Comparison of ENCODE assay signal across 1 cellular context in genomic region chr3:131795382-131796085, GRCh38.
A peak's percentile ranks its signal among the peaks of the same experiment; 100 is the strongest.
TF ChIP-seq lines count a peak whose summit lies in the region.

No MANE protein-coding gene starts in this region.

TF ChIP-seq in K562, 482 proteins besides CTCF, POLR2A, EP300 and RAD21 (continued from another document and continues in another):
- TF ChIP-seq KDM4B (IDR thresholded peaks at IDR 0.05; ENCODE audit: borderline replicate concordance in 2 of 2, low read depth in 1 of 2), result no peak
- TF ChIP-seq NR1H2 (CRISPR knock-in tag; IDR thresholded peaks at IDR 0.05), result no peak
- no peak for TF ChIP-seq ZKSCAN8 (CRISPR knock-in tag; IDR thresholded peaks at IDR 0.05)
- no peak for TF ChIP-seq ZNF586 (CRISPR knock-in tag; conservative IDR thresholded peaks at IDR 0.05)
- no peak for TF ChIP-seq ILK (tag; IDR thresholded peaks at IDR 0.05; ENCODE audit: borderline replicate concordance, low read depth)
- no peak for TF ChIP-seq ZBTB12 (CRISPR knock-in tag; IDR thresholded peaks at IDR 0.05)
- TF ChIP-seq ZNF311 (CRISPR knock-in tag; IDR thresholded peaks at IDR 0.05), result no peak
- TF ChIP-seq CC2D1A (IDR thresholded peaks at IDR 0.05), result peak; percentile 67; the same call in 1 of the 2 replicates
- no peak for TF ChIP-seq RFX7 (CRISPR knock-in tag; IDR thresholded peaks at IDR 0.05)
- TF ChIP-seq ZNF512 (tag; IDR thresholded peaks at IDR 0.05), result no peak
- TF ChIP-seq ZNF76 (CRISPR knock-in tag; IDR thresholded peaks at IDR 0.05; ENCODE audit: borderline replicate concordance), result no peak
- no peak for TF ChIP-seq ID3 (CRISPR knock-in tag; IDR thresholded peaks at IDR 0.05)
- no peak for TF ChIP-seq ID3 (tag; IDR thresholded peaks at IDR 0.05)
- TF ChIP-seq ZNF12 (CRISPR knock-in tag; IDR thresholded peaks at IDR 0.05), result no peak
- TF ChIP-seq MYBL2 (IDR thresholded peaks at IDR 0.05; ENCODE audit: low read depth), result no peak
- no peak for TF ChIP-seq MYBL2 (CRISPR knock-in tag; IDR thresholded peaks at IDR 0.05; ENCODE audit: borderline replicate concordance)
- TF ChIP-seq VEZF1 (CRISPR knock-in tag; IDR thresholded peaks at IDR 0.05), result peak; percentile 86
- TF ChIP-seq ARID1B (IDR thresholded peaks at IDR 0.05), result peak; percentile 85
- no peak for TF ChIP-seq ZBTB49 (CRISPR knock-in tag; IDR thresholded peaks at IDR 0.05; ENCODE audit: borderline replicate concordance)
- peak; percentile 81 for TF ChIP-seq C11orf30 (IDR thresholded peaks at IDR 0.05; ENCODE audit: low read depth)
- TF ChIP-seq RBM15 (IDR thresholded peaks at IDR 0.05; ENCODE audit: insufficient read depth, low read length), result no peak
- peak; percentile 58 for TF ChIP-seq NCOR1 (IDR thresholded peaks at IDR 0.05)
- TF ChIP-seq NRF1 (conservative IDR thresholded peaks at IDR 0.05 in 1 of 2, IDR thresholded peaks at IDR 0.05 in 1 of 2), result no peak
- TF ChIP-seq ZNF655 (CRISPR knock-in tag; IDR thresholded peaks at IDR 0.05), result no peak
- no peak for TF ChIP-seq NR3C1 (CRISPR knock-in tag; IDR thresholded peaks at IDR 0.05)
- TF ChIP-seq SRSF3 (IDR thresholded peaks at IDR 0.05; ENCODE audit: insufficient read depth, low read length), result no peak
- no peak for TF ChIP-seq ZNF146 (CRISPR knock-in tag; IDR thresholded peaks at IDR 0.05; ENCODE audit: unreplicated experiment)
- TF ChIP-seq ETS1 (conservative IDR thresholded peaks at IDR 0.05; ENCODE audit: control insufficient read depth, low read depth, low read length), result no peak
- TF ChIP-seq ESRRA (IDR thresholded peaks at IDR 0.05; ENCODE audit: borderline replicate concordance, low read depth), result peak; percentile 96; the same call in 1 of the 2 replicates
- no peak for TF ChIP-seq IFI16 (CRISPR knock-in tag; IDR thresholded peaks at IDR 0.05)
- no peak for TF ChIP-seq E2F4 (CRISPR knock-in tag; IDR thresholded peaks at IDR 0.05; ENCODE audit: low read depth)
- TF ChIP-seq SMARCC2 (IDR thresholded peaks at IDR 0.05; ENCODE audit: low read depth), result peak; percentile 64; the same call in 1 of the 2 replicates
- TF ChIP-seq TBP (optimal IDR thresholded peaks at IDR 0.05; ENCODE audit: low read depth, low read length), result no peak
- TF ChIP-seq MCM3 (IDR thresholded peaks at IDR 0.05), result no peak
- TF ChIP-seq CCAR2 (IDR thresholded peaks at IDR 0.05; ENCODE audit: low read depth, low read length), result no peak
- TF ChIP-seq CCNT2 (IDR thresholded peaks at IDR 0.05; ENCODE audit: borderline replicate concordance, extremely low read depth, insufficient read length, low read depth, low read length), result peak; percentile 41
- peak; percentile 75; the same call in 1 of the 2 replicates for TF ChIP-seq SMARCA4 (IDR thresholded peaks at IDR 0.05)
- TF ChIP-seq MAFF (IDR thresholded peaks at IDR 0.05; ENCODE audit: low read length), result no peak
- peak; percentile 51 for TF ChIP-seq CBFA2T2 (conservative IDR thresholded peaks at IDR 0.05)
- no peak for TF ChIP-seq ZNF436 (CRISPR knock-in tag; IDR thresholded peaks at IDR 0.05)
- TF ChIP-seq JUNB (CRISPR knock-in tag; conservative IDR thresholded peaks at IDR 0.05), result no peak
- TF ChIP-seq ZNF778 (CRISPR knock-in tag; IDR thresholded peaks at IDR 0.05), result no peak
- no peak for TF ChIP-seq PTTG1 (tag; IDR thresholded peaks at IDR 0.05; ENCODE audit: low read depth)
- no peak for TF ChIP-seq L3MBTL2 (IDR thresholded peaks at IDR 0.05)
- no peak for TF ChIP-seq ELF1 (tag; IDR thresholded peaks at IDR 0.05)
- no peak for TF ChIP-seq ZNF77 (CRISPR knock-in tag; IDR thresholded peaks at IDR 0.05)
- TF ChIP-seq FOXM1 (IDR thresholded peaks at IDR 0.05; ENCODE audit: low read depth), result peak; percentile 20; the same call in 1 of the 2 replicates
- no peak for TF ChIP-seq FOXM1 (CRISPR knock-in tag; IDR thresholded peaks at IDR 0.05; ENCODE audit: low read depth)
- no peak for TF ChIP-seq ZNF583 (CRISPR knock-in tag; IDR thresholded peaks at IDR 0.05)
- TF ChIP-seq FUS (optimal IDR thresholded peaks at IDR 0.05; ENCODE audit: low read depth, low read length), result no peak
- TF ChIP-seq HNRNPL (IDR thresholded peaks at IDR 0.05; ENCODE audit: low read depth, low read length), result no peak
- TF ChIP-seq TCF3 (CRISPR knock-in tag; IDR thresholded peaks at IDR 0.05), result peak; percentile 77
- TF ChIP-seq DACH1 (IDR thresholded peaks at IDR 0.05; ENCODE audit: partially characterized antibody), result peak; percentile 88
- TF ChIP-seq SMAD3 (CRISPR knock-in tag; conservative IDR thresholded peaks at IDR 0.05), result no peak
- no peak for TF ChIP-seq USF1 (CRISPR knock-in tag; IDR thresholded peaks at IDR 0.05)
- no peak for TF ChIP-seq ATF4 (CRISPR knock-in tag; IDR thresholded peaks at IDR 0.05)
- TF ChIP-seq CBX2 (IDR thresholded peaks at IDR 0.05; ENCODE audit: insufficient read depth, low read length, poor library complexity, severe bottlenecking), result no peak
- TF ChIP-seq HMGXB4 (CRISPR knock-in tag; IDR thresholded peaks at IDR 0.05), result no peak
- TF ChIP-seq RBBP5 (IDR thresholded peaks at IDR 0.05; ENCODE audit: borderline replicate concordance, insufficient read depth, low read length, poor library complexity, severe bottlenecking), result no peak
- TF ChIP-seq ARID2 (IDR thresholded peaks at IDR 0.05), result no peak
- peak; percentile 55; the same call in 1 of the 2 replicates for TF ChIP-seq SOX6 (IDR thresholded peaks at IDR 0.05)
